Comparison of ENCODE assay signal across 1 cellular context in the genomic region with DNA sequence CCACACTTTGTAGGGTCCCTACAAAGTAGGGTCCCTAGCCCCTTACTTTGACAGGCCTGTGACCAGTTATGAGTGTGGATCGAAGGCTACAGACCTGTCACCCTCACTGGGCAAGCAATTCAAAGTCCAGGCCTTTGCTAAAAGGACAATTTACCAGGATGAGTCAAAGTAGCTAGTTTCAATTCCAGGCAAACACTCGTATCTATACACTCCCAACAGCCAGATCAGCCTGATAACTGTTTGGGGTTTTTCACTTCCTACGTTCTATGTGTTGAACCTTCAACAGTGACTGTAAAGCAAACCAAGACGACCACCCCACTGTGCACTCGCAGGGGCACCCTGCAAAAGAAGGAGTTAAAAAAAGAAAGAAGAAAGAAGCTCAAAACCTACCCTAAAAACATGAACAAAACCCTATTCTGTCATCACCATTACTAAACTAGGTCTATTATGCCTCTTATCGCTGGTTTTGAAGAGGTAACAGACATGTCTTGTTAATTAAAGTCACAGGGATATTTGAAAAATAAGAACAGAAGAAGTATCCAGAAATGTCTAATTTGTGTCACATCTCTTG.
TF ChIP-seq lines count a peak whose summit lies in the region.

No MANE protein-coding gene starts in this region.

TF ChIP-seq in HepG2, 621 proteins besides CTCF, POLR2A, EP300 and RAD21 (continued from another document and continues in another):
- TF ChIP-seq, protein P1, sequence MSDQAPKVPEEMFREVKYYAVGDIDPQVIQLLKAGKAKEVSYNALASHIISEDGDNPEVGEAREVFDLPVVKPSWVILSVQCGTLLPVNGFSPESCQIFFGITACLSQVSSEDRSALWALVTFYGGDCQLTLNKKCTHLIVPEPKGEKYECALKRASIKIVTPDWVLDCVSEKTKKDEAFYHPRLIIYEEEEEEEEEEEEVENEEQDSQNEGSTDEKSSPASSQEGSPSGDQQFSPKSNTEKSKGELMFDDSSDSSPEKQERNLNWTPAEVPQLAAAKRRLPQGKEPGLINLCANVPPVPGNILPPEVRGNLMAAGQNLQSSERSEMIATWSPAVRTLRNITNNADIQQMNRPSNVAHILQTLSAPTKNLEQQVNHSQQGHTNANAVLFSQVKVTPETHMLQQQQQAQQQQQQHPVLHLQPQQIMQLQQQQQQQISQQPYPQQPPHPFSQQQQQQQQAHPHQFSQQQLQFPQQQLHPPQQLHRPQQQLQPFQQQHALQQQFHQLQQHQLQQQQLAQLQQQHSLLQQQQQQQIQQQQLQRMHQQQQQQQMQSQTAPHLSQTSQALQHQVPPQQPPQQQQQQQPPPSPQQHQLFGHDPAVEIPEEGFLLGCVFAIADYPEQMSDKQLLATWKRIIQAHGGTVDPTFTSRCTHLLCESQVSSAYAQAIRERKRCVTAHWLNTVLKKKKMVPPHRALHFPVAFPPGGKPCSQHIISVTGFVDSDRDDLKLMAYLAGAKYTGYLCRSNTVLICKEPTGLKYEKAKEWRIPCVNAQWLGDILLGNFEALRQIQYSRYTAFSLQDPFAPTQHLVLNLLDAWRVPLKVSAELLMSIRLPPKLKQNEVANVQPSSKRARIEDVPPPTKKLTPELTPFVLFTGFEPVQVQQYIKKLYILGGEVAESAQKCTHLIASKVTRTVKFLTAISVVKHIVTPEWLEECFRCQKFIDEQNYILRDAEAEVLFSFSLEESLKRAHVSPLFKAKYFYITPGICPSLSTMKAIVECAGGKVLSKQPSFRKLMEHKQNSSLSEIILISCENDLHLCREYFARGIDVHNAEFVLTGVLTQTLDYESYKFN (CRISPR knock-in tag; conservative IDR thresholded peaks at IDR 0.05), result peak; percentile 73
- TF ChIP-seq, protein P2, sequence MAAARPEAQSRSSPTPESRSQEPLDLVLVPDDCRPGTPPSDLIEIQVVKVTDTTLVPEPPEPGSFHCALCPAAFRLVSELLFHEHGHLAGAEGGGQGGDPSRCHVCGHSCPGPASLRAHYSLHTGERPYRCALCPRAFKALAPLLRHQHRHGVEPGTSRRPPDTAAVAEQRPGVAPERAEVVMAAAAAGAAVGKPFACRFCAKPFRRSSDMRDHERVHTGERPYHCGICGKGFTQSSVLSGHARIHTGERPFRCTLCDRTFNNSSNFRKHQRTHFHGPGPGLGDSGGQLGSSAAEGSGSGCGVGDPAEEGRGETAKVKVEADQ (CRISPR knock-in tag; IDR thresholded peaks at IDR 0.05; ENCODE audit: borderline replicate concordance), result no peak
- TF ChIP-seq ZFYVE20 (CRISPR knock-in tag; IDR thresholded peaks at IDR 0.05; ENCODE audit: borderline replicate concordance, low read depth), result no peak
- TF ChIP-seq AGO2 (optimal IDR thresholded peaks at IDR 0.05; ENCODE audit: low read depth, low read length), result no peak
- TF ChIP-seq, protein P3, sequence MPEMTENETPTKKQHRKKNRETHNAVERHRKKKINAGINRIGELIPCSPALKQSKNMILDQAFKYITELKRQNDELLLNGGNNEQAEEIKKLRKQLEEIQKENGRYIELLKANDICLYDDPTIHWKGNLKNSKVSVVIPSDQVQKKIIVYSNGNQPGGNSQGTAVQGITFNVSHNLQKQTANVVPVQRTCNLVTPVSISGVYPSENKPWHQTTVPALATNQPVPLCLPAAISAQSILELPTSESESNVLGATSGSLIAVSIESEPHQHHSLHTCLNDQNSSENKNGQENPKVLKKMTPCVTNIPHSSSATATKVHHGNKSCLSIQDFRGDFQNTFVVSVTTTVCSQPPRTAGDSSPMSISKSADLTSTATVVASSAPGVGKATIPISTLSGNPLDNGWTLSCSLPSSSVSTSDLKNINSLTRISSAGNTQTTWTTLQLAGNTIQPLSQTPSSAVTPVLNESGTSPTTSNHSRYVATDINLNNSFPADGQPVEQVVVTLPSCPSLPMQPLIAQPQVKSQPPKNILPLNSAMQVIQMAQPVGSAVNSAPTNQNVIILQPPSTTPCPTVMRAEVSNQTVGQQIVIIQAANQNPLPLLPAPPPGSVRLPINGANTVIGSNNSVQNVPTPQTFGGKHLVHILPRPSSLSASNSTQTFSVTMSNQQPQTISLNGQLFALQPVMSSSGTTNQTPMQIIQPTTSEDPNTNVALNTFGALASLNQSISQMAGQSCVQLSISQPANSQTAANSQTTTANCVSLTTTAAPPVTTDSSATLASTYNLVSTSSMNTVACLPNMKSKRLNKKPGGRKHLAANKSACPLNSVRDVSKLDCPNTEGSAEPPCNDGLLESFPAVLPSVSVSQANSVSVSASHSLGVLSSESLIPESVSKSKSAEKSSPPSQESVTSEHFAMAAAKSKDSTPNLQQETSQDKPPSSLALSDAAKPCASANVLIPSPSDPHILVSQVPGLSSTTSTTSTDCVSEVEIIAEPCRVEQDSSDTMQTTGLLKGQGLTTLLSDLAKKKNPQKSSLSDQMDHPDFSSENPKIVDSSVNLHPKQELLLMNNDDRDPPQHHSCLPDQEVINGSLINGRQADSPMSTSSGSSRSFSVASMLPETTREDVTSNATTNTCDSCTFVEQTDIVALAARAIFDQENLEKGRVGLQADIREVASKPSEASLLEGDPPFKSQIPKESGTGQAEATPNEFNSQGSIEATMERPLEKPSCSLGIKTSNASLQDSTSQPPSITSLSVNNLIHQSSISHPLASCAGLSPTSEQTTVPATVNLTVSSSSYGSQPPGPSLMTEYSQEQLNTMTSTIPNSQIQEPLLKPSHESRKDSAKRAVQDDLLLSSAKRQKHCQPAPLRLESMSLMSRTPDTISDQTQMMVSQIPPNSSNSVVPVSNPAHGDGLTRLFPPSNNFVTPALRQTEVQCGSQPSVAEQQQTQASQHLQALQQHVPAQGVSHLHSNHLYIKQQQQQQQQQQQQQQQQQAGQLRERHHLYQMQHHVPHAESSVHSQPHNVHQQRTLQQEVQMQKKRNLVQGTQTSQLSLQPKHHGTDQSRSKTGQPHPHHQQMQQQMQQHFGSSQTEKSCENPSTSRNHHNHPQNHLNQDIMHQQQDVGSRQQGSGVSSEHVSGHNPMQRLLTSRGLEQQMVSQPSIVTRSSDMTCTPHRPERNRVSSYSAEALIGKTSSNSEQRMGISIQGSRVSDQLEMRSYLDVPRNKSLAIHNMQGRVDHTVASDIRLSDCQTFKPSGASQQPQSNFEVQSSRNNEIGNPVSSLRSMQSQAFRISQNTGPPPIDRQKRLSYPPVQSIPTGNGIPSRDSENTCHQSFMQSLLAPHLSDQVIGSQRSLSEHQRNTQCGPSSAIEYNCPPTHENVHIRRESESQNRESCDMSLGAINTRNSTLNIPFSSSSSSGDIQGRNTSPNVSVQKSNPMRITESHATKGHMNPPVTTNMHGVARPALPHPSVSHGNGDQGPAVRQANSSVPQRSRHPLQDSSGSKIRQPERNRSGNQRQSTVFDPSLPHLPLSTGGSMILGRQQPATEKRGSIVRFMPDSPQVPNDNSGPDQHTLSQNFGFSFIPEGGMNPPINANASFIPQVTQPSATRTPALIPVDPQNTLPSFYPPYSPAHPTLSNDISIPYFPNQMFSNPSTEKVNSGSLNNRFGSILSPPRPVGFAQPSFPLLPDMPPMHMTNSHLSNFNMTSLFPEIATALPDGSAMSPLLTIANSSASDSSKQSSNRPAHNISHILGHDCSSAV (CRISPR knock-in tag; IDR thresholded peaks at IDR 0.05; ENCODE audit: borderline replicate concordance), result no peak
- no peak for TF ChIP-seq TBX3 (IDR thresholded peaks at IDR 0.05; ENCODE audit: borderline replicate concordance)
- no peak for TF ChIP-seq HES4 (CRISPR knock-in tag; IDR thresholded peaks at IDR 0.05; ENCODE audit: borderline replicate concordance)
- TF ChIP-seq IKZF4 (CRISPR knock-in tag; IDR thresholded peaks at IDR 0.05; ENCODE audit: borderline replicate concordance, low read depth, not compliant biosample characterization), result no peak
- no peak for TF ChIP-seq FLYWCH1 (CRISPR knock-in tag; IDR thresholded peaks at IDR 0.05)
- TF ChIP-seq RXRB (CRISPR knock-in tag; IDR thresholded peaks at IDR 0.05; ENCODE audit: borderline replicate concordance), result no peak
- TF ChIP-seq, protein P4, sequence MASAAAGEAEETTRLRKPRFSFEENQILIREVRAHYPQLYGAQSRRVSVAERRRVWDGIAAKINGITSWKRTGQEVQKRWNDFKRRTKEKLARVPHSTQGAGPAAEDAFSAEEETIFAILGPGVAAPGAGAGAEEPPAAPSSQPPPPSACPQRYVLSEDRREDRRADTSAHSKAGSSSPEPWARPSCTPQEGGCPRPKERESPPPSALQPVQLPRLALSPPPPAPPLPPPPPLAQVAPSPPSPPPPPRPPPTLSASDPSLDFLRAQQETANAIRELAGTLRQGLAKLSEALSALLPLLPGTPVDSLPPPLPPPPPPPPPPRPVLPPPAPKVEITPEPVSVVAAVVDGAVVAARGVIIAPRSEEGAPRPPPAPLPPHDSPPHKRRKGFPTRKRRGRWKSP (CRISPR knock-in tag; IDR thresholded peaks at IDR 0.05), result no peak
- TF ChIP-seq ZNF83 (CRISPR knock-in tag; IDR thresholded peaks at IDR 0.05; ENCODE audit: borderline replicate concordance), result no peak
- TF ChIP-seq SMARCE1 (IDR thresholded peaks at IDR 0.05; ENCODE audit: borderline replicate concordance), result no peak
- TF ChIP-seq ZNF468 (CRISPR knock-in tag; IDR thresholded peaks at IDR 0.05), result no peak
- no peak for TF ChIP-seq SKI (IDR thresholded peaks at IDR 0.05; ENCODE audit: partially characterized antibody)
- TF ChIP-seq, protein P5, sequence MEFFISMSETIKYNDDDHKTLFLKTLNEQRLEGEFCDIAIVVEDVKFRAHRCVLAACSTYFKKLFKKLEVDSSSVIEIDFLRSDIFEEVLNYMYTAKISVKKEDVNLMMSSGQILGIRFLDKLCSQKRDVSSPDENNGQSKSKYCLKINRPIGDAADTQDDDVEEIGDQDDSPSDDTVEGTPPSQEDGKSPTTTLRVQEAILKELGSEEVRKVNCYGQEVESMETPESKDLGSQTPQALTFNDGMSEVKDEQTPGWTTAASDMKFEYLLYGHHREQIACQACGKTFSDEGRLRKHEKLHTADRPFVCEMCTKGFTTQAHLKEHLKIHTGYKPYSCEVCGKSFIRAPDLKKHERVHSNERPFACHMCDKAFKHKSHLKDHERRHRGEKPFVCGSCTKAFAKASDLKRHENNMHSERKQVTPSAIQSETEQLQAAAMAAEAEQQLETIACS (CRISPR knock-in tag; IDR thresholded peaks at IDR 0.05), result no peak
- TF ChIP-seq KDM2A (CRISPR knock-in tag; IDR thresholded peaks at IDR 0.05; ENCODE audit: borderline replicate concordance, low read depth), result no peak
- TF ChIP-seq NR2F2 (IDR thresholded peaks at IDR 0.05; ENCODE audit: borderline replicate concordance, low read depth), result no peak
- no peak for TF ChIP-seq ZNF557 (CRISPR knock-in tag; IDR thresholded peaks at IDR 0.05)
- peak; percentile 28; the same call in 1 of the 2 replicates for TF ChIP-seq SP5 (CRISPR knock-in tag; IDR thresholded peaks at IDR 0.05; ENCODE audit: borderline replicate concordance, low read depth)
- 0 out of 2 replicates have a peak, but pooled peaks have one; percentile 35 for TF ChIP-seq TP53 (CRISPR knock-in tag; conservative IDR thresholded peaks at IDR 0.05)
- no peak for TF ChIP-seq SALL2 (CRISPR knock-in tag; IDR thresholded peaks at IDR 0.05)
- TF ChIP-seq ZBTB20 (CRISPR knock-in tag; IDR thresholded peaks at IDR 0.05; ENCODE audit: borderline replicate concordance, low read depth), result no peak; the same call in 1 of the 2 replicates
- TF ChIP-seq FOXO1 (CRISPR knock-in tag; IDR thresholded peaks at IDR 0.05), result peak; percentile 38; the same call in 1 of the 2 replicates
- TF ChIP-seq, protein P6, sequence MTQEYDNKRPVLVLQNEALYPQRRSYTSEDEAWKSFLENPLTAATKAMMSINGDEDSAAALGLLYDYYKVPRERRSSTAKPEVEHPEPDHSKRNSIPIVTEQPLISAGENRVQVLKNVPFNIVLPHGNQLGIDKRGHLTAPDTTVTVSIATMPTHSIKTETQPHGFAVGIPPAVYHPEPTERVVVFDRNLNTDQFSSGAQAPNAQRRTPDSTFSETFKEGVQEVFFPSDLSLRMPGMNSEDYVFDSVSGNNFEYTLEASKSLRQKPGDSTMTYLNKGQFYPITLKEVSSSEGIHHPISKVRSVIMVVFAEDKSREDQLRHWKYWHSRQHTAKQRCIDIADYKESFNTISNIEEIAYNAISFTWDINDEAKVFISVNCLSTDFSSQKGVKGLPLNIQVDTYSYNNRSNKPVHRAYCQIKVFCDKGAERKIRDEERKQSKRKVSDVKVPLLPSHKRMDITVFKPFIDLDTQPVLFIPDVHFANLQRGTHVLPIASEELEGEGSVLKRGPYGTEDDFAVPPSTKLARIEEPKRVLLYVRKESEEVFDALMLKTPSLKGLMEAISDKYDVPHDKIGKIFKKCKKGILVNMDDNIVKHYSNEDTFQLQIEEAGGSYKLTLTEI (CRISPR knock-in tag; conservative IDR thresholded peaks at IDR 0.05), result no peak
- TF ChIP-seq, protein P7, sequence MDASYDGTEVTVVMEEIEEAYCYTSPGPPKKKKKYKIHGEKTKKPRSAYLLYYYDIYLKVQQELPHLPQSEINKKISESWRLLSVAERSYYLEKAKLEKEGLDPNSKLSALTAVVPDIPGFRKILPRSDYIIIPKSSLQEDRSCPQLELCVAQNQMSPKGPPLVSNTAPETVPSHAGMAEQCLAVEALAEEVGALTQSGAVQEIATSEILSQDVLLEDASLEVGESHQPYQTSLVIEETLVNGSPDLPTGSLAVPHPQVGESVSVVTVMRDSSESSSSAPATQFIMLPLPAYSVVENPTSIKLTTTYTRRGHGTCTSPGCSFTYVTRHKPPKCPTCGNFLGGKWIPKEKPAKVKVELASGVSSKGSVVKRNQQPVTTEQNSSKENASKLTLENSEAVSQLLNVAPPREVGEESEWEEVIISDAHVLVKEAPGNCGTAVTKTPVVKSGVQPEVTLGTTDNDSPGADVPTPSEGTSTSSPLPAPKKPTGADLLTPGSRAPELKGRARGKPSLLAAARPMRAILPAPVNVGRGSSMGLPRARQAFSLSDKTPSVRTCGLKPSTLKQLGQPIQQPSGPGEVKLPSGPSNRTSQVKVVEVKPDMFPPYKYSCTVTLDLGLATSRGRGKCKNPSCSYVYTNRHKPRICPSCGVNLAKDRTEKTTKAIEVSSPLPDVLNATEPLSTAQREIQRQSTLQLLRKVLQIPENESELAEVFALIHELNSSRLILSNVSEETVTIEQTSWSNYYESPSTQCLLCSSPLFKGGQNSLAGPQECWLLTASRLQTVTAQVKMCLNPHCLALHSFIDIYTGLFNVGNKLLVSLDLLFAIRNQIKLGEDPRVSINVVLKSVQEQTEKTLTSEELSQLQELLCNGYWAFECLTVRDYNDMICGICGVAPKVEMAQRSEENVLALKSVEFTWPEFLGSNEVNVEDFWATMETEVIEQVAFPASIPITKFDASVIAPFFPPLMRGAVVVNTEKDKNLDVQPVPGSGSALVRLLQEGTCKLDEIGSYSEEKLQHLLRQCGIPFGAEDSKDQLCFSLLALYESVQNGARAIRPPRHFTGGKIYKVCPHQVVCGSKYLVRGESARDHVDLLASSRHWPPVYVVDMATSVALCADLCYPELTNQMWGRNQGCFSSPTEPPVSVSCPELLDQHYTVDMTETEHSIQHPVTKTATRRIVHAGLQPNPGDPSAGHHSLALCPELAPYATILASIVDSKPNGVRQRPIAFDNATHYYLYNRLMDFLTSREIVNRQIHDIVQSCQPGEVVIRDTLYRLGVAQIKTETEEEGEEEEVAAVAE (CRISPR knock-in tag; IDR thresholded peaks at IDR 0.05; ENCODE audit: borderline replicate concordance), result no peak
- no peak for TF ChIP-seq ZNF703 (CRISPR knock-in tag; IDR thresholded peaks at IDR 0.05; ENCODE audit: borderline replicate concordance)
- no peak for TF ChIP-seq ZSCAN25 (CRISPR knock-in tag; IDR thresholded peaks at IDR 0.05)
- TF ChIP-seq, protein P8, sequence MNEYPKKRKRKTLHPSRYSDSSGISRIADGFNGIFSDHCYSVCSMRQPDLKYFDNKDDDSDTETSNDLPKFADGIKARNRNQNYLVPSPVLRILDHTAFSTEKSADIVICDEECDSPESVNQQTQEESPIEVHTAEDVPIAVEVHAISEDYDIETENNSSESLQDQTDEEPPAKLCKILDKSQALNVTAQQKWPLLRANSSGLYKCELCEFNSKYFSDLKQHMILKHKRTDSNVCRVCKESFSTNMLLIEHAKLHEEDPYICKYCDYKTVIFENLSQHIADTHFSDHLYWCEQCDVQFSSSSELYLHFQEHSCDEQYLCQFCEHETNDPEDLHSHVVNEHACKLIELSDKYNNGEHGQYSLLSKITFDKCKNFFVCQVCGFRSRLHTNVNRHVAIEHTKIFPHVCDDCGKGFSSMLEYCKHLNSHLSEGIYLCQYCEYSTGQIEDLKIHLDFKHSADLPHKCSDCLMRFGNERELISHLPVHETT (CRISPR knock-in tag; conservative IDR thresholded peaks at IDR 0.05), result no peak
